Comparison of ENCODE assay signal across 13 cellular contexts in the genomic region with DNA sequence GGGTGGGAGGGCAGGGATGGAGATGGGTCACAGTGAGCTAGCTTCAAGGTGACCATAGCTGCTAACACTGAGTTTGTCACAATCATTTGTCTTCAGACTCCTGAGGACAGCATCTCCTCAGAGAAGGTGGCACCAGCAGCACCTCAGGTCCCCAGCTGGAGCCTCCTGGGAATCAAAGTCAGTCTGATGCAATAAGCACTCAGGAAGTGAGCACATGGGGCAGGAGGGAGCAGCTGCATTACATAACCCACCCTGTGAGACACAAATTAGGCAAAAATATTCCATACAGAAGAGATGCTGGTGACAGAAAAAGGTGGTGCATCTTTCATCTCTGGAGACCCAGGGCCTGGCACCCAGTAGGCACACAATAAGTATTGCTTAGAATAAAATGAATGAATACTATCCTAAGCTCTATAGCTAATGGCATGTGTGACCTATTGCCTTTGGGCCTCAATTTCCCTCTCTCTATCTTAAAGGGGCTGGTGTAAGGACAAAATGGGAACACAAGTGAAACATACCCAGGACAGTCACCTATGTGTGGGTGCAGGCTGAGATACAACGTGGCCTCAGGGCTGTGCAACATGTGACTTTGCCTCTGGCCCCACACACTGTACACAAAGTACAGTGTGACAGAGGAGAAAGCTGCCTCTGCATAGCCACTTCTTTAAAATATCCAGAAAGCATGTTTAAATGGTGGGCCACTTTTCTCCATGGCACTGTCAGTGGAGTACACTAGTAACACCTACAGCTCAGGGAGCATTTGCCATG. TPM values are rescaled to one million over a fixed set of nuclear protein-coding genes. Genes with fewer than 3 reads are reported as not detected.
A peak's percentile ranks its signal among the peaks of the same experiment; 100 is the strongest.
DNase-seq lines count a peak whose midpoint lies in the region; ATAC-seq and TF ChIP-seq lines count a peak whose summit lies in the region.
"Had no signal": no experiment of that assay in that cellular context is flagged by ENCODE, and none has a peak within 500 bp of the region (broad histone marks: within the 10 kb centered on the region; RNA-seq: fewer than 3 reads in every experiment).

No MANE protein-coding gene starts in this region.

- no peak for DNase-seq in CD8-positive, alpha-beta T cell
- DNase-seq in NCI-H69 (lab: John Stamatoyannopoulos, UW) = peak; percentile 22
- peak; percentile 10 for DNase-seq in fibroblast of the aortic adventitia (ENCODE audit: low read depth)
- no peak for DNase-seq in HPDE6-E6E7 (ENCODE audit: extremely low spot score)
- DNase-seq in DMS79 (lab: John Stamatoyannopoulos, UW) = no peak
- no peak for DNase-seq in H9
- DNase-seq in midbrain (lab: John Stamatoyannopoulos, UW) = no peak
- DNase-seq: cerebellar nuclear complex, NCI-H345, sigmoid colon had no signal

- H3K36me3 ChIP-seq in CD8-positive, alpha-beta T cell (ENCODE audit: insufficient read depth, low read length) = no peaks in the 10 kb centered on the region
- H3K36me3 ChIP-seq: sigmoid colon had no signal

- H2AK5ac ChIP-seq in H9 (ENCODE audit: insufficient read length, low read length) = no peak overlapping the region

- no peak overlapping the region for H2BK20ac ChIP-seq in H9 (ENCODE audit: low read depth, low read length, poor library complexity, severe bottlenecking)

- no peaks in the 10 kb centered on the region for H3K27me3 Mint-ChIP-seq in CD8-positive, alpha-beta T cell (ENCODE audit: low read depth)
- H3K27me3 Mint-ChIP-seq in H9 (ENCODE audit: low read depth) = no peaks in the 10 kb centered on the region
- H3K27me3 Mint-ChIP-seq: memory B cell had no signal

- H3K9me3 ChIP-seq in CD8-positive, alpha-beta T cell (ENCODE audit: low read length) = no peaks in the 10 kb centered on the region
- H3K9me3 ChIP-seq in H9 (ENCODE audit: control insufficient read depth, low read depth, low read length) = no peaks in the 10 kb centered on the region
- H3K9me3 ChIP-seq: sigmoid colon had no signal

- H4K20me1 ChIP-seq in H9 (ENCODE audit: control insufficient read depth, insufficient read depth, insufficient read length) = no peaks in the 10 kb centered on the region

- H3K14ac ChIP-seq in H9 (ENCODE audit: insufficient read depth, low read length) = no peak overlapping the region

- no peaks in the 10 kb centered on the region for H3K23me2 ChIP-seq in H9 (ENCODE audit: insufficient read length, low read depth, low read length, poor library complexity, severe bottlenecking)

- peaks cover 4% of the 10 kb centered on the region for H3K4me1 ChIP-seq in CD8-positive, alpha-beta T cell (ENCODE audit: insufficient read depth, low read length)
- H3K4me1 ChIP-seq in H9 (ENCODE audit: insufficient read depth, low read length) = no peaks in the 10 kb centered on the region; the same call in 1 of the 2 replicates
- H3K4me1 ChIP-seq: sigmoid colon had no signal

- H2BK15ac ChIP-seq in H9 (ENCODE audit: low read depth, low read length) = no peak overlapping the region

- H2BK120ac ChIP-seq in H9 (ENCODE audit: low read depth, low read length, poor library complexity, severe bottlenecking) = no peak overlapping the region

- H3K27ac ChIP-seq in CD8-positive, alpha-beta T cell (ENCODE audit: low read depth, low read length) = no peak overlapping the region
- H3K27ac ChIP-seq in H9 (ENCODE audit: insufficient read length, low read depth, low read length) = no peak overlapping the region
- H3K27ac ChIP-seq: sigmoid colon had no signal

- no peaks in the 10 kb centered on the region for H3K79me2 ChIP-seq in H9 (ENCODE audit: insufficient read depth, low read length)

- no peak overlapping the region for H2AFZ ChIP-seq in H9 (ENCODE audit: low read length)

- H3K4ac ChIP-seq in H9 (ENCODE audit: low read depth, low read length) = no peak overlapping the region

- no peak overlapping the region for H3K4me2 ChIP-seq in H9 (ENCODE audit: insufficient read depth, insufficient read length, low read length)

- no peak overlapping the region for H2BK5ac ChIP-seq in H9 (ENCODE audit: insufficient read length, low read length)

- H4K8ac ChIP-seq in H9 (replicated peaks; ENCODE audit: insufficient read length, low read depth, low read length) = no peak overlapping the region

- no peak overlapping the region for H4K91ac ChIP-seq in H9 (ENCODE audit: insufficient read length, low read depth, low read length)

- peaks cover 9% of the 10 kb centered on the region for H3K4me1 Mint-ChIP-seq in CD8-positive, alpha-beta T cell (ENCODE audit: low read depth)
- H3K4me1 Mint-ChIP-seq in H9 = peaks cover 2 to 7% of the 10 kb centered on the region in 2 experiments; a peak in 3 of 4 replicates

- no peak overlapping the region for H3K23ac ChIP-seq in H9 (ENCODE audit: insufficient read length, low read depth, low read length)

- ATAC-seq in CD8-positive, alpha-beta T cell = no peak
- peak; percentile 57 for ATAC-seq in GM21576 (IDR thresholded peaks at IDR 0.05; ENCODE audit: unreplicated experiment)

- no peak overlapping the region for H3K4me3 Mint-ChIP-seq in CD8-positive, alpha-beta T cell
- H3K4me3 Mint-ChIP-seq in H9 = no peak overlapping the region
- H3K4me3 Mint-ChIP-seq: memory B cell; T-helper 1 cell treated with Interleukin-12 subunit alpha and Interleukin-12 subunit beta and Interleukin-4 antibody, amounts not matched to agents 30 μg/mL and 1 μg/mL, for 36 hours had no signal

- intact Hi-C loops in CD8-positive, alpha-beta T cell (cut with DNase I, micrococcal nuclease) = no loop called here

- POLR2A ChIA-PET in CD8-positive, alpha-beta T cell (lab: Charles Lee) = no interaction called here

- no peak overlapping the region for H3K18ac ChIP-seq in H9 (ENCODE audit: insufficient read length, low read depth, low read length)

- H3K4me3 ChIP-seq in CD8-positive, alpha-beta T cell (ENCODE audit: low read depth, low read length) = no peak overlapping the region
- no peak overlapping the region for H3K4me3 ChIP-seq in fibroblast of the aortic adventitia (ENCODE audit: low read depth, low read length)
- H3K4me3 ChIP-seq: sigmoid colon had no signal

- CTCF ChIA-PET in CD8-positive, alpha-beta T cell (lab: Charles Lee) = interaction anchor here (1.6 kb wide), 1 partner anchor 9 kb away, joined by 6 read pairs; no protein-coding TSS in a partner anchor

- peaks cover 30% of the 10 kb centered on the region for H3K36me3 Mint-ChIP-seq in CD8-positive, alpha-beta T cell
- no peaks in the 10 kb centered on the region for H3K36me3 Mint-ChIP-seq in H9 (ENCODE audit: insufficient read depth in 1 of 3, low read depth in 3 of 3)

- no peaks in the 10 kb centered on the region for H3K79me1 ChIP-seq in H9 (ENCODE audit: insufficient read depth, low read depth, low read length, poor library complexity, severe bottlenecking)

- H3T11ph ChIP-seq in H9 (ENCODE audit: low read length) = no peak overlapping the region

- H3K27ac Mint-ChIP-seq in CD8-positive, alpha-beta T cell = peak overlapping the region; percentile 15
- peak overlapping the region in 1 of 3 experiments; percentile 50; a peak in 1 of 7 replicates for H3K27ac Mint-ChIP-seq in H9
- H3K27ac Mint-ChIP-seq: memory B cell had no signal

- no peak for TF ChIP-seq CTCF in CD8-positive, alpha-beta T cell (IDR thresholded peaks at IDR 0.05)
- no peak for TF ChIP-seq CTCF in fibroblast of the aortic adventitia (IDR thresholded peaks at IDR 0.05; ENCODE audit: insufficient read depth, low read length)
- TF ChIP-seq CTCF in H9 (conservative IDR thresholded peaks at IDR 0.05) = no peak

- no peak overlapping the region for H3K9ac ChIP-seq in H9 (ENCODE audit: extremely low read depth, insufficient read length, low read length)

- no peaks in the 10 kb centered on the region for H3K9me3 Mint-ChIP-seq in CD8-positive, alpha-beta T cell
- H3K9me3 Mint-ChIP-seq in H9 = no peaks in the 10 kb centered on the region
- H3K9me3 Mint-ChIP-seq: memory B cell; T-helper 1 cell treated with Interleukin-12 subunit alpha and Interleukin-12 subunit beta and Interleukin-4 antibody, amounts not matched to agents 30 μg/mL and 1 μg/mL, for 36 hours had no signal

- no peak overlapping the region for H3K56ac ChIP-seq in H9 (ENCODE audit: insufficient read length, low read depth, low read length)

- no peak overlapping the region for H4K5ac ChIP-seq in H9 (ENCODE audit: insufficient read length, low read depth, low read length)

- no peaks in the 10 kb centered on the region for H3K27me3 ChIP-seq in CD8-positive, alpha-beta T cell (ENCODE audit: insufficient read depth, low read length)
- no peaks in the 10 kb centered on the region for H3K27me3 ChIP-seq in H9 (ENCODE audit: insufficient read depth, low read length)
- H3K27me3 ChIP-seq: sigmoid colon had no signal

- H2BK12ac ChIP-seq in H9 (ENCODE audit: insufficient read length, low read depth, low read length) = no peak overlapping the region

- no CpG with 5 or more reads among the region's 1 CpG for WGBS in H9 (ENCODE audit: extremely low coverage, insufficient read length, low lambda C conversion rate)

RNA-seq across cellular contexts. Expression of a gene that starts 37.1 kb away (rescaled TPM):
- 10 to 100 TPM; 19.1 to 20.0 TPM for total RNA-seq in CD8-positive, alpha-beta T cell
- total RNA-seq in fibroblast of the aortic adventitia (ENCODE audit: low replicate concordance) = 14.7 and 70.0 TPM in 2 replicates
- total RNA-seq in H9 (2021) = 11.0 and 11.3 TPM in 2 replicates

Comparison
In these comparisons a context has a peak if more than half of its experiments do, and no peak if none do; other contexts are left out.
1. DNase-seq: peak in NCI-H69 (single experiment) and fibroblast of the aortic adventitia (single experiment); none in CD8-positive, alpha-beta T cell (0 of 7), HPDE6-E6E7 (single experiment), DMS79 (single experiment), H9 (single experiment) and midbrain (single experiment).